12 cellular contexts compared by ENCODE assay signal in genomic region chr17:65345261-65346060, GRCh38.
DNase-seq lines count a peak whose midpoint lies in the region; ATAC-seq lines count a peak whose summit lies in the region.
"Had no signal": no experiment of that assay in that cellular context is flagged by ENCODE, and none has a peak within 500 bp of the region (broad histone marks: within the 10 kb centered on the region; RNA-seq: fewer than 3 reads in every experiment).

No MANE protein-coding gene starts in this region.

- no peak for ATAC-seq in GM18519 (IDR thresholded peaks at IDR 0.05; ENCODE audit: low FRiP score, unreplicated experiment)

- DNase-seq in ELR (ENCODE audit: low read depth) (peak; percentile 20), dermis blood vessel endothelial cell (peak; percentile 71), OCI-M1 (lab: John Stamatoyannopoulos, UW) (no peak), SHP77 (lab: John Stamatoyannopoulos, UW) (no peak), DMS 273 (lab: John Stamatoyannopoulos, UW; ENCODE audit: unreplicated experiment) (no peak)
- DNase-seq in activated CD4-positive, alpha-beta T cell treated with anti-CD3 and anti-CD28 coated beads for 4 hours = peak; percentile 27 to 33
- peak; percentile 43 for DNase-seq in stimulated activated CD4-positive, alpha-beta T cell treated with anti-CD3 and anti-CD28 coated beads, Interleukin-2, amount 100 ng/mL, for 4 hours (ENCODE audit: low read depth)
- DNase-seq: erythroblast, NCI-H1694, right cardiac atrium, SW 1271 had no signal

Comparison
In these comparisons a context has a peak if more than half of its experiments do, and no peak if none do; other contexts are left out.
1. DNase-seq: peak in ELR (single experiment), activated CD4-positive, alpha-beta T cell treated with anti-CD3 and anti-CD28 coated beads for 4 hours (2 of 2), dermis blood vessel endothelial cell (single experiment) and stimulated activated CD4-positive, alpha-beta T cell treated with anti-CD3 and anti-CD28 coated beads, Interleukin-2, amount 100 ng/mL, for 4 hours (single experiment); none in OCI-M1 (single experiment), SHP77 (0 of 2) and DMS 273 (single experiment).